Comparison of ENCODE assay signal across 15 cellular contexts in genomic region chr11:100618914-100619313, GRCh38.
"Had no signal": no experiment of that assay in that cellular context is flagged by ENCODE, and none has a peak within 500 bp of the region (broad histone marks: within the 10 kb centered on the region; RNA-seq: fewer than 3 reads in every experiment).

No MANE protein-coding gene starts in this region.

- H3K9me3 ChIP-seq: colonic mucosa, gastrocnemius medialis, psoas muscle had no signal

- ATAC-seq: esophagus mucosa; gastrocnemius medialis; left lung; psoas muscle; sciatic nerve; stimulated activated naive B cell treated with anti-CD40 and anti-IgM and Interleukin-4, amounts not matched to agents 10 μg/mL and 1 μg/mL and 100 μg/mL, for 72 hours had no signal

- H3K4me3 ChIP-seq: colonic mucosa, gastrocnemius medialis, left lung, lung, psoas muscle had no signal

- H3K36me3 ChIP-seq: colonic mucosa, gastrocnemius medialis, left lung had no signal

- DNase-seq: colonic mucosa; effector CD8-positive, alpha-beta T cell; gastrocnemius medialis; left lung; naive B cell; occipital lobe; psoas muscle; retina; stimulated activated CD4-positive, alpha-beta T cell treated with anti-CD3 and anti-CD28 coated beads, Interleukin-2, amount 100 ng/mL, for 24 hours; stimulated activated CD4-positive, alpha-beta T cell treated with anti-CD3 and anti-CD28 coated beads, Interleukin-4, amount 100 ng/mL, for 4 hours; stimulated activated naive B cell treated with anti-CD40 and anti-IgM and Interleukin-4, amounts not matched to agents 10 μg/mL and 1 μg/mL and 100 μg/mL, for 72 hours; trophoblast cell had no signal

- H3K4me1 ChIP-seq: colonic mucosa, left lung, psoas muscle had no signal

- H3K27ac ChIP-seq: colonic mucosa, gastrocnemius medialis, left lung, psoas muscle had no signal

- H3K27me3 ChIP-seq: colonic mucosa, gastrocnemius medialis, left lung had no signal
